ENCODE assay signal across 1 cellular context in genomic region chr1:225426395-225427248, GRCh38.
TF ChIP-seq lines count a peak whose summit lies in the region.

No MANE protein-coding gene starts in this region.

TF ChIP-seq in HepG2, 621 proteins besides CTCF, POLR2A, EP300 and RAD21 (continued from another document and continues in another):
- TF ChIP-seq ZBTB25 (CRISPR knock-in tag; IDR thresholded peaks at IDR 0.05) = no peak
- no peak for TF ChIP-seq FOXK2 (IDR thresholded peaks at IDR 0.05)
- no peak for TF ChIP-seq REXO4 (CRISPR knock-in tag; IDR thresholded peaks at IDR 0.05; ENCODE audit: borderline replicate concordance)
- TF ChIP-seq ZMAT5 (CRISPR knock-in tag; IDR thresholded peaks at IDR 0.05; ENCODE audit: borderline replicate concordance, low read depth) = no peak
- no peak for TF ChIP-seq MAFF (IDR thresholded peaks at IDR 0.05; ENCODE audit: low read depth, low read length)
- TF ChIP-seq ZNF879 (CRISPR knock-in tag; IDR thresholded peaks at IDR 0.05) = no peak
- TF ChIP-seq JUN (CRISPR knock-in tag; IDR thresholded peaks at IDR 0.05) = no peak
- TF ChIP-seq ZNF382 (CRISPR knock-in tag; IDR thresholded peaks at IDR 0.05; ENCODE audit: borderline replicate concordance) = no peak
- TF ChIP-seq ZNF10 (CRISPR knock-in tag; IDR thresholded peaks at IDR 0.05; ENCODE audit: borderline replicate concordance, low read depth) = no peak
- no peak for TF ChIP-seq ZNF331 (CRISPR knock-in tag; IDR thresholded peaks at IDR 0.05)
- no peak for TF ChIP-seq ZNF597 (CRISPR knock-in tag; IDR thresholded peaks at IDR 0.05)
- TF ChIP-seq EED (CRISPR knock-in tag; IDR thresholded peaks at IDR 0.05) = no peak
- TF ChIP-seq ZNF318 (CRISPR knock-in tag; IDR thresholded peaks at IDR 0.05) = no peak
- TF ChIP-seq GMEB1 (CRISPR knock-in tag; IDR thresholded peaks at IDR 0.05; ENCODE audit: borderline replicate concordance) = peak; percentile 46; the same call in 1 of the 2 replicates
- no peak for TF ChIP-seq ZSCAN31 (CRISPR knock-in tag; IDR thresholded peaks at IDR 0.05; ENCODE audit: low read depth)
- no peak for TF ChIP-seq POLR2G (IDR thresholded peaks at IDR 0.05; ENCODE audit: low read depth, low read length)
- TF ChIP-seq WIZ (CRISPR knock-in tag; IDR thresholded peaks at IDR 0.05) = no peak
- no peak for TF ChIP-seq ZNF543 (CRISPR knock-in tag; IDR thresholded peaks at IDR 0.05)
- no peak for TF ChIP-seq ZNF709 (CRISPR knock-in tag; IDR thresholded peaks at IDR 0.05)
- no peak for TF ChIP-seq ZNF362 (CRISPR knock-in tag; IDR thresholded peaks at IDR 0.05; ENCODE audit: borderline replicate concordance)
- no peak for TF ChIP-seq HINFP (CRISPR knock-in tag; IDR thresholded peaks at IDR 0.05; ENCODE audit: low read depth)
- TF ChIP-seq IRF2 (CRISPR knock-in tag; IDR thresholded peaks at IDR 0.05) = no peak
- no peak for TF ChIP-seq GATAD1 (CRISPR knock-in tag; IDR thresholded peaks at IDR 0.05)
- no peak for TF ChIP-seq ZNF501 (CRISPR knock-in tag; IDR thresholded peaks at IDR 0.05)
- TF ChIP-seq TFDP1 (CRISPR knock-in tag; IDR thresholded peaks at IDR 0.05; ENCODE audit: borderline replicate concordance) = peak; percentile 12; the same call in 1 of the 2 replicates
- no peak for TF ChIP-seq HHEX (CRISPR knock-in tag; IDR thresholded peaks at IDR 0.05)
- no peak for TF ChIP-seq PRDM10 (CRISPR knock-in tag; IDR thresholded peaks at IDR 0.05; ENCODE audit: low read depth)
- TF ChIP-seq ZMAT3 (CRISPR knock-in tag; conservative IDR thresholded peaks at IDR 0.05) = 0 out of 2 replicates have a peak, but pooled peaks have one; percentile 8
- TF ChIP-seq ZNF260 (CRISPR knock-in tag; IDR thresholded peaks at IDR 0.05; ENCODE audit: borderline replicate concordance, low read depth) = no peak
- no peak for TF ChIP-seq KDM3A (CRISPR knock-in tag; IDR thresholded peaks at IDR 0.05; ENCODE audit: low read depth)
- no peak for TF ChIP-seq ZNF556 (CRISPR knock-in tag; IDR thresholded peaks at IDR 0.05; ENCODE audit: borderline replicate concordance)
- TF ChIP-seq ZNF878 (CRISPR knock-in tag; IDR thresholded peaks at IDR 0.05) = no peak
- no peak for TF ChIP-seq NONO (IDR thresholded peaks at IDR 0.05)
- no peak for TF ChIP-seq NONO (CRISPR knock-in tag; conservative IDR thresholded peaks at IDR 0.05)
- no peak for TF ChIP-seq PRPF4 (IDR thresholded peaks at IDR 0.05; ENCODE audit: low read depth, low read length, poor library complexity, severe bottlenecking)
- TF ChIP-seq MAZ (IDR thresholded peaks at IDR 0.05; ENCODE audit: borderline replicate concordance, low read depth, low read length) = no peak
- no peak for TF ChIP-seq MAZ (CRISPR knock-in tag; IDR thresholded peaks at IDR 0.05; ENCODE audit: low read depth)
- TF ChIP-seq ZNF343 (CRISPR knock-in tag; IDR thresholded peaks at IDR 0.05) = no peak
- no peak for TF ChIP-seq ZBTB1 (CRISPR knock-in tag; IDR thresholded peaks at IDR 0.05; ENCODE audit: borderline replicate concordance)
- TF ChIP-seq ADNP (CRISPR knock-in tag; IDR thresholded peaks at IDR 0.05) = no peak
- TF ChIP-seq ZNF713 (CRISPR knock-in tag; IDR thresholded peaks at IDR 0.05) = no peak
- 0 out of 2 replicates have a peak, but pooled peaks have one; percentile 12 for TF ChIP-seq ZNF563 (CRISPR knock-in tag; IDR thresholded peaks at IDR 0.05)
